ENCODE assay signal across 10 cellular contexts in genomic region chr4:84496356-84497219, GRCh38. TPM values are rescaled to one million over a fixed set of nuclear protein-coding genes. Genes with fewer than 3 reads are reported as not detected.
DNase-seq lines count a peak whose midpoint lies in the region; ATAC-seq, FAIRE-seq and TF ChIP-seq lines count a peak whose summit lies in the region.
"Had no signal": no experiment of that assay in that cellular context is flagged by ENCODE, and none has a peak within 500 bp of the region (broad histone marks: within the 10 kb centered on the region; RNA-seq: fewer than 3 reads in every experiment).

No MANE protein-coding gene starts in this region.

- no peak for DNase-seq in activated CD8-positive, alpha-beta memory T cell treated with anti-CD3 and anti-CD28 coated beads, Interleukin-2, amount 10 ng/mL, durations not matched to agents 7 days and 5 days
- DNase-seq in activated CD8-positive, alpha-beta memory T cell treated with anti-CD3 and anti-CD28 coated beads, Interleukin-2, amount 50 U/mL, for 48 hours: no peak
- DNase-seq in WERI-Rb-1 (peak; percentile 66), fibroblast of gingiva (ENCODE audit: low read depth) (peak; percentile 35), HepG2 (ENCODE audit: low spot score) (no peak)
- no peak for DNase-seq in activated CD8-positive, alpha-beta memory T cell treated with anti-CD3 and anti-CD28 coated beads, Interleukin-2, amount 50 U/mL, for 4 hours
- DNase-seq: cortex of kidney had no signal

- H3K27ac ChIP-seq in WERI-Rb-1: no peak overlapping the region
- no peak overlapping the region for H3K27ac ChIP-seq in rectal smooth muscle tissue (ENCODE audit: low read depth, low read length)
- no peak overlapping the region for H3K27ac ChIP-seq in HepG2 (ENCODE audit: extremely low read length, insufficient read depth, low read length)

- BruUV-seq in HepG2 (replicated peaks; lab: Mats Ljungman, UMichigan): no TSS peak

- no peaks in the 10 kb centered on the region for H3K36me3 ChIP-seq in WERI-Rb-1
- no peaks in the 10 kb centered on the region for H3K36me3 ChIP-seq in rectal smooth muscle tissue (ENCODE audit: control insufficient read depth, insufficient read depth, low read length)
- H3K36me3 ChIP-seq in HepG2 (replicated peaks in 1 of 2; ENCODE audit: control insufficient read depth in 1 of 2, insufficient read depth in 2 of 2, low read length in 2 of 2): no peaks in the 10 kb centered on the region

- POLR2A ChIA-PET in HepG2 (lab: Yijun Ruan, JAX): no interaction called here

- no peak overlapping the region for H2AFZ ChIP-seq in HepG2 (ENCODE audit: low read length)

- no peak for ATAC-seq in activated CD8-positive, alpha-beta memory T cell treated with anti-CD3 and anti-CD28 coated beads, Interleukin-2, amount 10 ng/mL, durations not matched to agents 7 days and 5 days
- no peak; the same call in 2 of the 3 replicates for ATAC-seq in HepG2
- ATAC-seq in GM19467 (IDR thresholded peaks at IDR 0.05; ENCODE audit: unreplicated experiment): no peak

- peaks cover 84% of the 10 kb centered on the region for H3K27me3 Mint-ChIP-seq in activated CD8-positive, alpha-beta memory T cell treated with anti-CD3 and anti-CD28 coated beads, Interleukin-2, amount 10 ng/mL, durations not matched to agents 7 days and 5 days

- in situ Hi-C loops in HepG2 (cut with HindIII; ENCODE audit: extremely low pct_ligation_motif_present, low pct_unique_long_range_greater_than_20kb): no loop called here

- H3K4me1 Mint-ChIP-seq in activated CD8-positive, alpha-beta memory T cell treated with anti-CD3 and anti-CD28 coated beads, Interleukin-2, amount 10 ng/mL, durations not matched to agents 7 days and 5 days: peaks cover 15% of the 10 kb centered on the region

- H3K27ac Mint-ChIP-seq in activated CD8-positive, alpha-beta memory T cell treated with anti-CD3 and anti-CD28 coated beads, Interleukin-2, amount 10 ng/mL, durations not matched to agents 7 days and 5 days: peak overlapping the region; percentile 61

- peaks cover 5% of the 10 kb centered on the region for H3K36me3 Mint-ChIP-seq in activated CD8-positive, alpha-beta memory T cell treated with anti-CD3 and anti-CD28 coated beads, Interleukin-2, amount 10 ng/mL, durations not matched to agents 7 days and 5 days

- H4K20me1 ChIP-seq in HepG2 (ENCODE audit: insufficient read depth, low read length): no peaks in the 10 kb centered on the region

- CTCF ChIA-PET in activated CD8-positive, alpha-beta memory T cell treated with anti-CD3 and anti-CD28 coated beads, Interleukin-2, amount 10 ng/mL, durations not matched to agents 7 days and 5 days (lab: Charles Lee): interaction anchor here (1.7 kb wide), 1 partner anchor 15 kb away, joined by 4 read pairs; no protein-coding TSS in a partner anchor
- CTCF ChIA-PET in HepG2 (lab: Yijun Ruan, JAX; ENCODE audit: low intra/inter-chr PET ratio, low total read pairs): no interaction called here

- peaks cover 79% of the 10 kb centered on the region for H3K27me3 ChIP-seq in WERI-Rb-1 (ENCODE audit: insufficient read depth, low read depth, severe bottlenecking)
- peaks cover 69% of the 10 kb centered on the region for H3K27me3 ChIP-seq in rectal smooth muscle tissue (ENCODE audit: control insufficient read depth, insufficient read depth, low read length)
- H3K27me3 ChIP-seq in HepG2 (ENCODE audit: control insufficient read depth in 1 of 2, insufficient read depth in 2 of 2, low read length in 2 of 2): peaks cover 6 to 85% of the 10 kb centered on the region in 2 experiments

- intact Hi-C loops in HepG2 (cut with micrococcal nuclease; ENCODE audit: unreplicated experiment): no loop called here

- no peak overlapping the region for H3K4me2 ChIP-seq in HepG2 (ENCODE audit: low read depth, low read length)

- H3K4me1 ChIP-seq in rectal smooth muscle tissue (ENCODE audit: control insufficient read depth, insufficient read depth, low read length) (peaks cover 6% of the 10 kb centered on the region), HepG2 (ENCODE audit: insufficient read depth, low read length) (0 out of 2 replicates have a peak, but pooled peaks cover 9% of the 10 kb centered on the region)

- H3K9me3 Mint-ChIP-seq in activated CD8-positive, alpha-beta memory T cell treated with anti-CD3 and anti-CD28 coated beads, Interleukin-2, amount 10 ng/mL, durations not matched to agents 7 days and 5 days (ENCODE audit: low read depth): no peaks in the 10 kb centered on the region

- no peak overlapping the region for H3K4me3 Mint-ChIP-seq in activated CD8-positive, alpha-beta memory T cell treated with anti-CD3 and anti-CD28 coated beads, Interleukin-2, amount 10 ng/mL, durations not matched to agents 7 days and 5 days

- H3K4me3 ChIP-seq in WERI-Rb-1 (ENCODE audit: low read depth, low read length): peak overlapping the region; percentile 44
- peak overlapping the region; percentile 22 for H3K4me3 ChIP-seq in rectal smooth muscle tissue (ENCODE audit: low read length)
- H3K4me3 ChIP-seq in HepG2 (replicated peaks in 1 of 3; ENCODE audit: insufficient read depth in 1 of 3, low read depth in 2 of 3, low read length in 3 of 3): no peak overlapping the region

- H3K9ac ChIP-seq in rectal smooth muscle tissue (ENCODE audit: low read length) (no peak overlapping the region), HepG2 (ENCODE audit: insufficient read depth, low read depth, low read length) (no peak overlapping the region)

- TF ChIP-seq POLR2A in HepG2 (IDR thresholded peaks at IDR 0.05; ENCODE audit: insufficient read depth in 1 of 2, low read depth in 2 of 2, low read length in 2 of 2): no peak

- no peak for TF ChIP-seq RAD21 in HepG2 (CRISPR knock-in tag; IDR thresholded peaks at IDR 0.05)

- no peak for TF ChIP-seq CTCF in WERI-Rb-1 (IDR thresholded peaks at IDR 0.05; ENCODE audit: low read depth, low read length)
- no peak for TF ChIP-seq CTCF in HepG2 (CRISPR knock-in tag; IDR thresholded peaks at IDR 0.05)

- TF ChIP-seq EP300 in HepG2 (IDR thresholded peaks at IDR 0.05; ENCODE audit: low read depth in 2 of 2, low read length in 2 of 2) (no peak), HepG2 (CRISPR knock-in tag; IDR thresholded peaks at IDR 0.05; ENCODE audit: borderline replicate concordance) (no peak)

- FAIRE-seq in HepG2 (lab: Jason Lieb, UNC): no peak

- 64% methylated on average over 42 of the region's 54 CpGs for WGBS in HepG2 (ENCODE audit: low lambda C conversion rate)

- no peaks in the 10 kb centered on the region for H3K79me2 ChIP-seq in HepG2 (ENCODE audit: insufficient read depth, low read length)

- H3K9me3 ChIP-seq in WERI-Rb-1 (ENCODE audit: severe bottlenecking): peaks cover 5% of the 10 kb centered on the region
- H3K9me3 ChIP-seq in HepG2 (ENCODE audit: low read length): no peaks in the 10 kb centered on the region

TF ChIP-seq in HepG2, 621 proteins besides CTCF, POLR2A, EP300 and RAD21 (continues in another document):
- TF ChIP-seq ZNF704 (CRISPR knock-in tag; IDR thresholded peaks at IDR 0.05; ENCODE audit: borderline replicate concordance): no peak
- TF ChIP-seq ZNF549 (CRISPR knock-in tag; IDR thresholded peaks at IDR 0.05): no peak
- TF ChIP-seq POLR2AphosphoS5 (IDR thresholded peaks at IDR 0.05; ENCODE audit: low read depth, low read length): no peak
- TF ChIP-seq ZNF678 (CRISPR knock-in tag; IDR thresholded peaks at IDR 0.05): no peak
- no peak for TF ChIP-seq ZNF788 (CRISPR knock-in tag; IDR thresholded peaks at IDR 0.05; ENCODE audit: borderline replicate concordance)

RNA-seq across cellular contexts. Expression of gene NKX6-1, which starts 2.5 kb away (rescaled TPM):
- total RNA-seq in activated CD8-positive, alpha-beta memory T cell treated with anti-CD3 and anti-CD28 coated beads, Interleukin-2, amount 10 ng/mL, durations not matched to agents 7 days and 5 days: not detected
- not detected in 2 replicates for total RNA-seq in HepG2 (2016; rRNA removed; fragmentation: Illumina TruSeq; extraction: Trizol)
- total RNA-seq in HepG2 (2016; cell fraction: cytosol; rRNA removed; fragmentation: Illumina TruSeq; extraction: Trizol; ENCODE audit: low read depth): not detected in 2 replicates
- total RNA-seq in HepG2 (2016; cell fraction: insoluble cytoplasmic fraction; rRNA removed; fragmentation: Illumina TruSeq; extraction: Trizol): not detected in 2 replicates
- not detected in 2 replicates for total RNA-seq in HepG2 (2016; cell fraction: membrane; rRNA removed; fragmentation: Illumina TruSeq; extraction: Trizol)
- total RNA-seq in HepG2 (2016; cell fraction: nucleus; rRNA removed; fragmentation: Illumina TruSeq; extraction: Trizol): not detected in 2 replicates
- polyA plus RNA-seq in HepG2 (2011; rRNA removed): not detected in 2 replicates
- polyA plus RNA-seq in HepG2 (2011; cell fraction: cytosol; rRNA removed): not detected in 2 replicates
- polyA plus RNA-seq in HepG2 (2011; cell fraction: nucleus; rRNA removed): not detected in 2 replicates
- not detected in 2 replicates for polyA plus RNA-seq in HepG2 (2012)
- polyA plus RNA-seq in HepG2 (2016; cell fraction: cytosol; fragmentation: Illumina TruSeq; extraction: Trizol; ENCODE audit: low read depth): not detected in 2 replicates
- polyA plus RNA-seq in HepG2 (2016; cell fraction: insoluble cytoplasmic fraction; fragmentation: Illumina TruSeq; extraction: Trizol; ENCODE audit: low read depth): not detected in 2 replicates
- polyA plus RNA-seq in HepG2 (2016; cell fraction: membrane; fragmentation: Illumina TruSeq; extraction: Trizol; ENCODE audit: low read depth): not detected in 2 replicates
- polyA plus RNA-seq in HepG2 (2016; cell fraction: nucleus; fragmentation: Illumina TruSeq; extraction: Trizol; ENCODE audit: insufficient read depth, low read depth): not detected in 2 replicates
- polyA minus RNA-seq in HepG2 (2011; rRNA and poly(A)+ RNA removed; ENCODE audit: low replicate concordance): not detected in 2 replicates
- polyA minus RNA-seq in HepG2 (2011; cell fraction: cytosol; rRNA and poly(A)+ RNA removed): not detected in 2 replicates
- polyA minus RNA-seq in HepG2 (2011; cell fraction: nucleus; rRNA and poly(A)+ RNA removed): not detected in 2 replicates
- total RNA-seq: kidney epithelial cell had no signal

Comparison
In these comparisons a context has a peak if more than half of its experiments do, and no peak if none do; other contexts are left out.
1. DNase-seq: peak in WERI-Rb-1 (single experiment) and fibroblast of gingiva (single experiment); none in activated CD8-positive, alpha-beta memory T cell treated with anti-CD3 and anti-CD28 coated beads, Interleukin-2, amount 10 ng/mL, durations not matched to agents 7 days and 5 days (single experiment), activated CD8-positive, alpha-beta memory T cell treated with anti-CD3 and anti-CD28 coated beads, Interleukin-2, amount 50 U/mL, for 48 hours (single experiment), HepG2 (single experiment) and activated CD8-positive, alpha-beta memory T cell treated with anti-CD3 and anti-CD28 coated beads, Interleukin-2, amount 50 U/mL, for 4 hours (single experiment).
2. H3K4me3 ChIP-seq: peak in WERI-Rb-1 (single experiment) and rectal smooth muscle tissue (single experiment); none in HepG2 (0 of 3).